ENCODE assay signal across 12 cellular contexts in genomic region chr11:35541621-35542375, GRCh38. TPM values are rescaled to one million over a fixed set of nuclear protein-coding genes. Genes with fewer than 3 reads are reported as not detected.
DNase-seq lines count a peak whose midpoint lies in the region; ATAC-seq and TF ChIP-seq lines count a peak whose summit lies in the region.
"Had no signal": no experiment of that assay in that cellular context is flagged by ENCODE, and none has a peak within 500 bp of the region (broad histone marks: within the 10 kb centered on the region; RNA-seq: fewer than 3 reads in every experiment).

No MANE protein-coding gene starts in this region.

- DNase-seq in AG04450 (ENCODE audit: low read depth, low spot score) (no peak), fibroblast of villous mesenchyme (ENCODE audit: low read depth) (peak; percentile 88), osteoblast (ENCODE audit: insufficient read length, low spot score, missing footprints) (no peak), WERI-Rb-1 (no peak)
- no peak for DNase-seq in activated naive CD4-positive, alpha-beta T cell treated with anti-CD3 and anti-CD28 coated beads, Interleukin-2, amount 50 U/mL, for 16 hours
- DNase-seq in effector memory CD4-positive, alpha-beta T cell, result no peak
- DNase-seq: KBM-7; midbrain; stimulated activated CD4-positive, alpha-beta T cell treated with anti-CD3 and anti-CD28 coated beads, Interleukin-2, amount 100 ng/mL, for 24 hours; upper lobe of left lung had no signal

- H3K4me2 ChIP-seq in osteoblast (ENCODE audit: insufficient read depth, low read length), result peak overlapping the region; percentile 28

- H4K20me1 ChIP-seq in osteoblast (ENCODE audit: insufficient read depth, low read length), result no peaks in the 10 kb centered on the region

- CTCF ChIA-PET in AG04450 (lab: Charles Lee), result no interaction called here

- no peak for ATAC-seq in HG03135 (IDR thresholded peaks at IDR 0.05; ENCODE audit: unreplicated experiment)

- H3K79me2 ChIP-seq in osteoblast (ENCODE audit: insufficient read depth, low read length), result no peaks in the 10 kb centered on the region

- H3K9me3 ChIP-seq in AG04450 (ENCODE audit: control insufficient read depth, insufficient read depth, low read length) (no peaks in the 10 kb centered on the region), osteoblast (ENCODE audit: low read depth, low read length) (no peaks in the 10 kb centered on the region), WERI-Rb-1 (ENCODE audit: severe bottlenecking) (no peaks in the 10 kb centered on the region)
- H3K9me3 ChIP-seq in effector memory CD4-positive, alpha-beta T cell (ENCODE audit: control insufficient read depth, low read length), result no peaks in the 10 kb centered on the region
- H3K9me3 ChIP-seq: upper lobe of left lung had no signal

- H3K27ac ChIP-seq in AG04450 (ENCODE audit: low read depth, low read length) (peak overlapping the region; percentile 87), VCaP (peak overlapping the region; percentile 66), osteoblast (ENCODE audit: low read depth, low read length) (peak overlapping the region; percentile 69), WERI-Rb-1 (no peak overlapping the region)
- H3K27ac ChIP-seq in effector memory CD4-positive, alpha-beta T cell (ENCODE audit: insufficient read depth, low read length, poor library complexity, severe bottlenecking), result no peak overlapping the region
- H3K27ac ChIP-seq: upper lobe of left lung had no signal

- H3K36me3 ChIP-seq in osteoblast (ENCODE audit: insufficient read depth, low read length) (no peaks in the 10 kb centered on the region), WERI-Rb-1 (no peaks in the 10 kb centered on the region; the same call in 1 of the 2 replicates)
- no peaks in the 10 kb centered on the region for H3K36me3 ChIP-seq in effector memory CD4-positive, alpha-beta T cell (ENCODE audit: control insufficient read depth, insufficient read depth, low read length)
- H3K36me3 ChIP-seq: upper lobe of left lung had no signal

- POLR2A ChIA-PET in AG04450 (lab: Yijun Ruan, JAX), result interaction anchor here (0.9 kb wide), 1 partner anchor 12 kb away, joined by 3 read pairs; no protein-coding TSS in a partner anchor

- TF ChIP-seq CTCF in AG04450 (IDR thresholded peaks at IDR 0.05; ENCODE audit: low read depth, low read length) (no peak), VCaP (conservative IDR thresholded peaks at IDR 0.05) (no peak), fibroblast of villous mesenchyme (IDR thresholded peaks at IDR 0.05; ENCODE audit: insufficient read depth, low read depth, low read length) (no peak), osteoblast (IDR thresholded peaks at IDR 0.05; ENCODE audit: extremely low read depth, low read depth, low read length) (no peak), WERI-Rb-1 (IDR thresholded peaks at IDR 0.05; ENCODE audit: low read depth, low read length) (no peak)

- H3K27me3 ChIP-seq in AG04450 (ENCODE audit: control insufficient read depth, insufficient read depth, low read length) (no peaks in the 10 kb centered on the region), osteoblast (ENCODE audit: insufficient read depth, low read length) (no peaks in the 10 kb centered on the region), WERI-Rb-1 (ENCODE audit: insufficient read depth, low read depth, severe bottlenecking) (no peaks in the 10 kb centered on the region)
- H3K27me3 ChIP-seq in effector memory CD4-positive, alpha-beta T cell (replicated peaks; ENCODE audit: control insufficient read depth, insufficient read depth, low read length, poor library complexity, severe bottlenecking), result no peaks in the 10 kb centered on the region
- H3K27me3 ChIP-seq: upper lobe of left lung had no signal

- no peak overlapping the region for H2AFZ ChIP-seq in osteoblast (ENCODE audit: low read length)

- H3K4me3 ChIP-seq in AG04450 (ENCODE audit: low read depth, low read length), result no peak overlapping the region
- H3K4me3 ChIP-seq in fibroblast of villous mesenchyme (ENCODE audit: low read depth, low read length), result no peak overlapping the region
- H3K4me3 ChIP-seq in osteoblast (ENCODE audit: insufficient read depth, low read length), result no peak overlapping the region
- no peak overlapping the region for H3K4me3 ChIP-seq in WERI-Rb-1 (ENCODE audit: low read depth, low read length)
- H3K4me3 ChIP-seq in effector memory CD4-positive, alpha-beta T cell (ENCODE audit: insufficient read depth, low read depth, low read length, poor library complexity, severe bottlenecking), result no peak overlapping the region
- H3K4me3 ChIP-seq: upper lobe of left lung had no signal

- peaks cover 48% of the 10 kb centered on the region for H3K4me1 ChIP-seq in osteoblast (ENCODE audit: insufficient read depth, low read length)
- no peaks in the 10 kb centered on the region for H3K4me1 ChIP-seq in effector memory CD4-positive, alpha-beta T cell (ENCODE audit: control insufficient read depth, insufficient read depth, low read length, poor library complexity, severe bottlenecking)

RNA-seq across cellular contexts. Expression of gene PAMR1, which starts 16.4 kb away (rescaled TPM):
- polyA plus RNA-seq in AG04450 (2011; rRNA removed), result 215 and 247 TPM in 2 replicates
- polyA minus RNA-seq in AG04450 (2011; rRNA and poly(A)+ RNA removed), result 171 and 216 TPM in 2 replicates
- total RNA-seq in fibroblast of villous mesenchyme, result 416 and 493 TPM in 2 replicates
- total RNA-seq in osteoblast, result 49.9 and 60.7 TPM in 2 replicates

Comparison
In these comparisons a context has a peak if more than half of its experiments do, and no peak if none do; other contexts are left out.
1. H3K27ac ChIP-seq: peak in AG04450 (single experiment), VCaP (single experiment) and osteoblast (single experiment); none in WERI-Rb-1 (single experiment) and effector memory CD4-positive, alpha-beta T cell (single experiment).